Comparison of ENCODE assay signal across 16 cellular contexts in the genomic region with DNA sequence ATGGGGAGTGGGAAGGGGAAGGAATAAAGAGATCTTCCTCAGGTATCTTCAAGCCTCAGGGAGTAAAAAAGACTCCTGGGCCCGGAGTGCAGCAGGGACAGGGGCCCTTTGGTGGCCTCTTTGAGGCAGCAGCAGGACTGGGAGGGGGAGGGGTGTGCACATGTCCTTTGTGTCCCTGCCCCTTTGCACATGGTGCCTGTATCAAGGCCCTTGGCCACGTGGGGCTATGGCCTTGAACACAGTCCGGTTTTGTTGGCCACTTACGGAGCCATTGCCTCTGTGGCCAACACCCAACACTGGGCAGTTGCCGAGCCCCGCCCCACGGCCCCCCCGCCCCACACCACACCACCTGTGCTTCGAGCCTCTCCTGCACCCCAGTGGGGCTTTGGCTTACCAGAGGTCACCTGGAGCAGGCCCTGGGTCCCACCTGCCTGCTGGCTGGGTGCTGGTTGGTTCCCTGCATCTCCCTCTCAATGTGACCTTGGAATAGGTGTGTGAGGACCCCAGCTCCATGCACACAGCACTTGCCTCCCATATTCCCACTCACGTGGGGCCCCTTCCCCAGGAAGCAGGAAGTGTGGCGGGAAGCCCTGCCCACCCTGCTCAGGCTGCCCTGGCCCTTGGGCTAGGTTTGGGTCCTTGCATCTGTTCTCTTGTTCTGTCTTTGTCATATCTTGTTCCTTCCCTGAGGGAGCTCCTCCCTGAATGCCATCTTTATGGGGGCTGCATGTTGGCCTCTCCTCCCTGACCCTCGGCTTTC. TPM values are rescaled to one million over a fixed set of nuclear protein-coding genes. Genes with fewer than 3 reads are reported as not detected.
A peak's percentile ranks its signal among the peaks of the same experiment; 100 is the strongest.
DNase-seq lines count a peak whose midpoint lies in the region; FAIRE-seq and TF ChIP-seq lines count a peak whose summit lies in the region.
"Had no signal": no experiment of that assay in that cellular context is flagged by ENCODE, and none has a peak within 500 bp of the region (broad histone marks: within the 10 kb centered on the region; RNA-seq: fewer than 3 reads in every experiment).

No MANE protein-coding gene starts in this region.

- no peaks in the 10 kb centered on the region for H3K9me3 ChIP-seq in testis
- H3K9me3 ChIP-seq: left ventricle myocardium inferior, uterus had no signal

- TF ChIP-seq CTCF in VCaP (conservative IDR thresholded peaks at IDR 0.05) (no peak), testis (IDR thresholded peaks at IDR 0.05) (no peak)

- peaks cover 12% of the 10 kb centered on the region for H3K36me3 Mint-ChIP-seq in activated CD4-positive, alpha-beta T cell treated with anti-CD3 and anti-CD28 coated beads, Interleukin-2, amount 10 ng/mL, durations not matched to agents 7 days and 5 days (ENCODE audit: low read depth)
- peaks cover 0 to 7% (median 4%) of the 10 kb centered on the region in 3 donors for H3K36me3 Mint-ChIP-seq in immature natural killer cell

- H3K27me3 ChIP-seq in testis, result no peaks in the 10 kb centered on the region
- H3K27me3 ChIP-seq: uterus had no signal

- H3K27ac Mint-ChIP-seq in activated CD4-positive, alpha-beta T cell treated with anti-CD3 and anti-CD28 coated beads, Interleukin-2, amount 10 ng/mL, durations not matched to agents 7 days and 5 days, result peak overlapping the region; percentile 9
- peak overlapping the region in 5 of 6 donors; percentile 51 to 78 (median 70) for H3K27ac Mint-ChIP-seq in immature natural killer cell
- H3K27ac Mint-ChIP-seq: HFFc6 had no signal

- H3K36me3 ChIP-seq in testis (ENCODE audit: low read depth, missing control alignments), result no peaks in the 10 kb centered on the region
- H3K36me3 ChIP-seq: uterus had no signal

- CTCF ChIA-PET in activated CD4-positive, alpha-beta T cell treated with anti-CD3 and anti-CD28 coated beads, Interleukin-2, amount 10 ng/mL, durations not matched to agents 7 days and 5 days (lab: Charles Lee), result interaction anchor here (1.1 to 2.8 kb wide), 6 partner anchors 9 to 91 kb away, joined by 3 to 13 read pairs (median 6); partner anchors contain the start of gene AGFG2

- WGBS in testis, 2 donors, result 65 to 66% methylated on average over 6 to 12 of the region's 12 CpGs

- H3K27ac ChIP-seq in VCaP (peak overlapping the region; percentile 75; the same call in 1 of the 2 replicates), testis (peak overlapping the region in 1 of 2 donors; percentile 83)
- H3K27ac ChIP-seq: left ventricle myocardium inferior had no signal

- H3K27me3 Mint-ChIP-seq in activated CD4-positive, alpha-beta T cell treated with anti-CD3 and anti-CD28 coated beads, Interleukin-2, amount 10 ng/mL, durations not matched to agents 7 days and 5 days, result no peaks in the 10 kb centered on the region
- peaks cover 2 to 22% (median 8%) of the 10 kb centered on the region in 3 donors for H3K27me3 Mint-ChIP-seq in immature natural killer cell (ENCODE audit: low read depth in 3 of 3)

- H3K4me3 Mint-ChIP-seq in activated CD4-positive, alpha-beta T cell treated with anti-CD3 and anti-CD28 coated beads, Interleukin-2, amount 10 ng/mL, durations not matched to agents 7 days and 5 days, result no peak overlapping the region
- H3K4me3 Mint-ChIP-seq in immature natural killer cell, result peak overlapping the region in 2 of 5 donors; percentile 22 to 41
- H3K4me3 Mint-ChIP-seq: HFFc6 had no signal

- H3K4me1 ChIP-seq in testis, result peaks cover 41% of the 10 kb centered on the region

- no peaks in the 10 kb centered on the region for H3K9me3 Mint-ChIP-seq in activated CD4-positive, alpha-beta T cell treated with anti-CD3 and anti-CD28 coated beads, Interleukin-2, amount 10 ng/mL, durations not matched to agents 7 days and 5 days
- no peaks in the 10 kb centered on the region for H3K9me3 Mint-ChIP-seq in immature natural killer cell
- H3K9me3 Mint-ChIP-seq: activated T-cell treated with anti-CD3 and anti-CD28 coated beads, Interleukin-2, amount 50 U/mL, for 4 hours; HFFc6 had no signal

- FAIRE-seq in GM12891 (lab: Jason Lieb, UNC), result no peak

- POLR2A ChIA-PET in activated CD4-positive, alpha-beta T cell treated with anti-CD3 and anti-CD28 coated beads, Interleukin-2, amount 10 ng/mL, durations not matched to agents 7 days and 5 days (lab: Charles Lee), result no interaction called here

- no peak for TF ChIP-seq POLR2A in testis (IDR thresholded peaks at IDR 0.05)
- no peak for TF ChIP-seq POLR2A in GM12891 (IDR thresholded peaks at IDR 0.05; ENCODE audit: low read depth, low read length)

- peaks cover 55% of the 10 kb centered on the region for H3K4me1 Mint-ChIP-seq in activated CD4-positive, alpha-beta T cell treated with anti-CD3 and anti-CD28 coated beads, Interleukin-2, amount 10 ng/mL, durations not matched to agents 7 days and 5 days
- H3K4me1 Mint-ChIP-seq in immature natural killer cell, result peaks cover 27 to 35% of the 10 kb centered on the region in 2 donors

- no peak for DNase-seq in activated CD4-positive, alpha-beta T cell treated with anti-CD3 and anti-CD28 coated beads, Interleukin-2, amount 10 ng/mL, durations not matched to agents 7 days and 5 days
- DNase-seq in activated CD4-positive, alpha-beta T cell treated with anti-CD3 and anti-CD28 coated beads, Interleukin-2, amount 50 U/mL, for 48 hours, result no peak
- DNase-seq in immature natural killer cell, result no peak
- peak; percentile 78 for DNase-seq in testis
- DNase-seq in MV-4-11 (lab: John Stamatoyannopoulos, UW), result no peak
- no peak for DNase-seq in medulla oblongata (ENCODE audit: extremely low spot score)
- no peak for DNase-seq in GM12891 (ENCODE audit: insufficient read length, low spot score)
- DNase-seq: activated T-cell treated with anti-CD3 and anti-CD28 coated beads, Interleukin-2, amount 50 U/mL, for 4 hours; cerebellar nuclear complex; foreskin fibroblast; GDM1; HFFc6; left ventricle myocardium inferior had no signal

- H3K4me3 ChIP-seq in testis, result no peak overlapping the region
- H3K4me3 ChIP-seq: left ventricle myocardium inferior, uterus had no signal

- intact Hi-C loops in testis (cut with DNase I; ENCODE audit: low total_unique reads), result loop anchor here (5.0 kb wide), 1 partner anchor 124 kb away; the partner anchor contains the start of gene GIGYF1

TF ChIP-seq in GM12891, 5 proteins besides CTCF, POLR2A, EP300 and RAD21:
- TF ChIP-seq TAF1 (IDR thresholded peaks at IDR 0.05; ENCODE audit: low read depth, low read length) (no peak), PAX5 (IDR thresholded peaks at IDR 0.05; ENCODE audit: insufficient read depth, low read length, severe bottlenecking) (no peak), POU2F2 (IDR thresholded peaks at IDR 0.05; ENCODE audit: low read depth, low read length) (no peak), POLR2AphosphoS5 (IDR thresholded peaks at IDR 0.05; ENCODE audit: low read depth, low read length) (no peak), SPI1 (IDR thresholded peaks at IDR 0.05; ENCODE audit: low read depth, low read length) (no peak)

RNA-seq across cellular contexts. Expression of gene SAP25, which starts 5.3 kb away (rescaled TPM):
- total RNA-seq in activated CD4-positive, alpha-beta T cell treated with anti-CD3 and anti-CD28 coated beads, Interleukin-2, amount 10 ng/mL, durations not matched to agents 7 days and 5 days, result 10 to 100 TPM; 34.6 to 36.1 TPM
- polyA plus RNA-seq in immature natural killer cell, result not detected
- 10 to 100 TPM; 28.4 to 29.9 TPM for total RNA-seq in testis
- polyA plus RNA-seq in testis (ENCODE audit: insufficient read depth, low read depth, low replicate concordance), result 30.3 TPM
- 7.0 TPM for polyA plus RNA-seq in GM12891 (2012; ENCODE audit: low read depth, missing spikeins)
- polyA plus RNA-seq: AG04450 had no signal

RNA-seq across cellular contexts. Expression of gene LRCH4, which starts 17.6 kb away (rescaled TPM):
- total RNA-seq in activated CD4-positive, alpha-beta T cell treated with anti-CD3 and anti-CD28 coated beads, Interleukin-2, amount 10 ng/mL, durations not matched to agents 7 days and 5 days, result 100 to 1,000 TPM; 189 to 217 TPM
- polyA plus RNA-seq in immature natural killer cell (100 to 1,000 TPM in 1 of 3 donors, 10 to 100 TPM in 2; 78.9 to 125 (median 90.4) TPM), testis (ENCODE audit: insufficient read depth, low read depth, low replicate concordance) (159 TPM)
- 100 to 1,000 TPM; 314 to 378 TPM for total RNA-seq in testis
- polyA plus RNA-seq in GM12891 (2012; ENCODE audit: low read depth, missing spikeins), result 34.5 TPM

RNA-seq across cellular contexts. Expression of gene FBXO24, which starts 17.8 kb away (rescaled TPM):
- 1 to 10 TPM; 1.3 to 1.5 TPM for total RNA-seq in activated CD4-positive, alpha-beta T cell treated with anti-CD3 and anti-CD28 coated beads, Interleukin-2, amount 10 ng/mL, durations not matched to agents 7 days and 5 days
- polyA plus RNA-seq in immature natural killer cell (under 1 TPM in 1 of 3 donors, not detected in 2; 0.43 TPM), testis (ENCODE audit: insufficient read depth, low read depth, low replicate concordance) (112 TPM)
- total RNA-seq in testis, result 10 to 100 TPM; 37.5 to 74.5 TPM
- polyA plus RNA-seq in GM12891 (2012; ENCODE audit: low read depth, missing spikeins), result 0.45 TPM

RNA-seq across cellular contexts. Expression of gene AGFG2, which starts 29.4 kb away (rescaled TPM):
- 10 to 100 TPM; 43.0 to 45.3 TPM for total RNA-seq in activated CD4-positive, alpha-beta T cell treated with anti-CD3 and anti-CD28 coated beads, Interleukin-2, amount 10 ng/mL, durations not matched to agents 7 days and 5 days
- 10 to 100 TPM in 2 of 3 donors, 1 to 10 TPM in 1; 7.1 to 20.7 (median 12.0) TPM for polyA plus RNA-seq in immature natural killer cell
- total RNA-seq in testis, result 10 to 100 TPM; 62.0 to 67.2 TPM
- 51.4 TPM for polyA plus RNA-seq in testis (ENCODE audit: insufficient read depth, low read depth, low replicate concordance)
- polyA plus RNA-seq in GM12891 (2012; ENCODE audit: low read depth, missing spikeins), result 40.0 TPM

RNA-seq across cellular contexts. Expression of gene PCOLCE, which starts 33.8 kb away (rescaled TPM):
- 10 to 100 TPM; 17.3 to 18.3 TPM for total RNA-seq in activated CD4-positive, alpha-beta T cell treated with anti-CD3 and anti-CD28 coated beads, Interleukin-2, amount 10 ng/mL, durations not matched to agents 7 days and 5 days
- 1 to 10 TPM; 2.0 to 4.9 (median 4.7) TPM for polyA plus RNA-seq in immature natural killer cell
- total RNA-seq in testis, result 10 to 100 TPM; 26.0 to 30.2 TPM
- polyA plus RNA-seq in testis (ENCODE audit: insufficient read depth, low read depth, low replicate concordance), result 104 TPM
- polyA plus RNA-seq in GM12891 (2012; ENCODE audit: low read depth, missing spikeins), result 0.99 TPM

Comparison
In these comparisons a context has a peak if more than half of its experiments do, and no peak if none do; other contexts are left out.
1. RNA of gene FBXO24, which starts 17.8 kb away (total RNA-seq): 37.5 to 74.5 TPM in testis; 1.3 to 1.5 TPM in activated CD4-positive, alpha-beta T cell treated with anti-CD3 and anti-CD28 coated beads, Interleukin-2, amount 10 ng/mL, durations not matched to agents 7 days and 5 days; every median in the first group is over 10 times any median in the second.